ENCODE assay signal across 1 cellular context in the genomic region with DNA sequence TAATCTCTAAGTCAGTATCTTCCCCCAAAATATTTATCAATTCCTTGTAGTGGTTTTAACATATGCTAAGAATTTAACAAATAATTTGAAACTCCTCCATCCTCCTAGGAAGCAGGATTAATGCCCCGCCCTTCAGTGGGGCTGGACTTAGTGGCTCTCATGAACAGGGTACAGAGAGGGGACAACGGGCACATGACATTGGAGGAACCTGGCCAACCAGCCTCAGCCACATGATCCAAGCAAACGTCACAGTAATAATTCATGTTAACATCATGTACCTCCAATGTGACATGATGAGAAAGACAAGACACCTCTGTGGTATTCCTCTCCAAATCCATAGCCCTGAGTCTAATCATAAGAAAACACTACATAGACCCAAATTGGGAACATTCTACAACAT.
TF ChIP-seq lines count a peak whose summit lies in the region.

No MANE protein-coding gene starts in this region.

TF ChIP-seq in IMR-90, 13 proteins besides CTCF, POLR2A, EP300 and RAD21 (continued from another document):
- TF ChIP-seq NFE2L2 (IDR thresholded peaks at IDR 0.05; ENCODE audit: low read depth, low read length) (no peak), RCOR1 (IDR thresholded peaks at IDR 0.05; ENCODE audit: insufficient replicate concordance, low read length) (no peak), RFX5 (IDR thresholded peaks at IDR 0.05; ENCODE audit: low read depth, low read length) (no peak), MAZ (IDR thresholded peaks at IDR 0.05; ENCODE audit: borderline replicate concordance, low read depth, low read length) (no peak)
